In genomic region chr14:74664717-74665116, GRCh38 we compare ENCODE assay signal across 17 cellular contexts.
"Had no signal": no experiment of that assay in that cellular context is flagged by ENCODE, and none has a peak within 500 bp of the region (broad histone marks: within the 10 kb centered on the region; RNA-seq: fewer than 3 reads in every experiment).

No MANE protein-coding gene starts in this region.

- H3K9me3 Mint-ChIP-seq: central memory CD8-positive, alpha-beta T cell; immature natural killer cell; naive thymus-derived CD4-positive, alpha-beta T cell; nephron progenitor cell; stimulated activated effector memory CD8-positive, alpha-beta T cell treated with anti-CD3 and anti-CD28 coated beads, Interleukin-12 subunit alpha, Interleukin-12 subunit beta, amount 100 ng/mL, for 72 hours; stimulated activated naive CD8-positive, alpha-beta T cell treated with anti-CD3 and anti-CD28 coated beads, Interleukin-15, Interleukin-2, amounts not matched to agents 100 ng/mL and 50 ng/mL, for 24 hours; type B pancreatic cell had no signal

- H3K4me3 ChIP-seq: dorsolateral prefrontal cortex, left lung, sigmoid colon had no signal

- DNase-seq: cortex of kidney; dorsolateral prefrontal cortex; effector CD8-positive, alpha-beta T cell; immature natural killer cell; left lung; mesendoderm; naive thymus-derived CD4-positive, alpha-beta T cell; nephron progenitor cell; sigmoid colon; small intestine; stimulated activated CD4-positive, alpha-beta T cell treated with anti-CD3 and anti-CD28 coated beads, Interleukin-12 subunit alpha, Interleukin-12 subunit beta, amount 100 ng/mL, for 4 hours; stimulated activated CD8-positive, alpha-beta memory T cell treated with anti-CD3 and anti-CD28 coated beads, Interleukin-4, amount 100 ng/mL, for 48 hours had no signal

- H3K4me1 Mint-ChIP-seq: central memory CD8-positive, alpha-beta T cell; nephron progenitor cell had no signal

- H3K9me3 ChIP-seq: left lung, sigmoid colon had no signal

- H3K4me3 Mint-ChIP-seq: central memory CD8-positive, alpha-beta T cell; immature natural killer cell; naive thymus-derived CD4-positive, alpha-beta T cell; nephron progenitor cell; stimulated activated effector memory CD8-positive, alpha-beta T cell treated with anti-CD3 and anti-CD28 coated beads, Interleukin-12 subunit alpha, Interleukin-12 subunit beta, amount 100 ng/mL, for 72 hours; stimulated activated naive CD8-positive, alpha-beta T cell treated with anti-CD3 and anti-CD28 coated beads, Interleukin-15, Interleukin-2, amounts not matched to agents 100 ng/mL and 50 ng/mL, for 24 hours; type B pancreatic cell had no signal

- H3K27me3 ChIP-seq: dorsolateral prefrontal cortex, left lung, sigmoid colon had no signal

- H3K27me3 Mint-ChIP-seq: central memory CD8-positive, alpha-beta T cell; naive thymus-derived CD4-positive, alpha-beta T cell; stimulated activated naive CD8-positive, alpha-beta T cell treated with anti-CD3 and anti-CD28 coated beads, Interleukin-15, Interleukin-2, amounts not matched to agents 100 ng/mL and 50 ng/mL, for 24 hours; type B pancreatic cell had no signal

- H3K4me1 ChIP-seq: left lung, sigmoid colon had no signal

- ATAC-seq: esophagus mucosa; left lung; naive thymus-derived CD4-positive, alpha-beta T cell; stimulated activated effector memory CD8-positive, alpha-beta T cell treated with anti-CD3 and anti-CD28 coated beads, Interleukin-12 subunit alpha, Interleukin-12 subunit beta, amount 100 ng/mL, for 72 hours had no signal

- H3K27ac Mint-ChIP-seq: nephron progenitor cell; stimulated activated naive CD8-positive, alpha-beta T cell treated with anti-CD3 and anti-CD28 coated beads, Interleukin-15, Interleukin-2, amounts not matched to agents 100 ng/mL and 50 ng/mL, for 24 hours; type B pancreatic cell had no signal

- H3K27ac ChIP-seq: dorsolateral prefrontal cortex, left lung, sigmoid colon had no signal
